Comparison of ENCODE assay signal across 14 cellular contexts in genomic region chr17:77251622-77252021, GRCh38.
DNase-seq lines count a peak whose midpoint lies in the region; TF ChIP-seq lines count a peak whose summit lies in the region.
"Had no signal": no experiment of that assay in that cellular context is flagged by ENCODE, and none has a peak within 500 bp of the region (broad histone marks: within the 10 kb centered on the region; RNA-seq: fewer than 3 reads in every experiment).

No MANE protein-coding gene starts in this region.

- H4K20me1 ChIP-seq in GM23248 (ENCODE audit: insufficient read depth) = no peaks in the 10 kb centered on the region
- H4K20me1 ChIP-seq in osteoblast (ENCODE audit: insufficient read depth, low read length) = no peaks in the 10 kb centered on the region
- H4K20me1 ChIP-seq: BLaER1 treated with 17β-estradiol and CSF1 and Interleukin-3, amounts not matched to agents 10 nM and 100 nM had no signal

- TF ChIP-seq CTCF in brain microvascular endothelial cell (IDR thresholded peaks at IDR 0.05; ENCODE audit: low read depth, low read length, missing control alignments) (no peak), osteoblast (IDR thresholded peaks at IDR 0.05; ENCODE audit: extremely low read depth, low read depth, low read length) (no peak)

- H3K9ac ChIP-seq in GM23248 = peak overlapping the region; percentile 56; the same call in 1 of the 2 replicates
- H3K9ac ChIP-seq: BLaER1 treated with 17β-estradiol and CSF1 and Interleukin-3, amounts not matched to agents 10 nM and 100 nM had no signal

- 83 to 87% methylated on average over 3 of the region's 3 CpGs for WGBS in GM23248 (ENCODE audit: low coverage in 1 of 2, low lambda C conversion rate in 2 of 2, missing lambda C conversion rate in 2 of 2), 2 experiments

- H2AFZ ChIP-seq in GM23248 (no peak overlapping the region; the same call in 1 of the 2 replicates), osteoblast (ENCODE audit: low read length) (no peak overlapping the region)
- H2AFZ ChIP-seq: GM23338 had no signal

- H3K79me2 ChIP-seq in GM23248 (ENCODE audit: insufficient read depth) (no peaks in the 10 kb centered on the region), osteoblast (ENCODE audit: insufficient read depth, low read length) (no peaks in the 10 kb centered on the region)

- H3K9me2 ChIP-seq in GM23248 (ENCODE audit: insufficient read depth) = no peaks in the 10 kb centered on the region

- DNase-seq in GM23248 (no peak), brain microvascular endothelial cell (no peak), osteoblast (ENCODE audit: insufficient read length, low spot score, missing footprints) (no peak), SK-N-DZ (ENCODE audit: low spot score) (no peak), KBM-7 (no peak), activated gamma-delta T cell (lab: John Stamatoyannopoulos, UW) (no peak)
- no peak for DNase-seq in stimulated activated CD4-positive, alpha-beta T cell treated with anti-CD3 and anti-CD28 coated beads, Interleukin-1b, Interleukin-23, amount 100 ng/mL, for 48 hours
- DNase-seq: 8988T; Calu3; CD8-positive, alpha-beta T cell; DND-41; HCEC 1CT had no signal

- peaks cover 14% of the 10 kb centered on the region for H3F3A ChIP-seq in GM23248 (ENCODE audit: insufficient read depth)

- H3K9me3 ChIP-seq in GM23248 (ENCODE audit: low read depth) (no peaks in the 10 kb centered on the region), osteoblast (ENCODE audit: low read depth, low read length) (no peaks in the 10 kb centered on the region)
- H3K9me3 ChIP-seq: BLaER1 treated with 17β-estradiol and CSF1 and Interleukin-3, amounts not matched to agents 10 nM and 100 nM had no signal

- H3K4me2 ChIP-seq in GM23248 (ENCODE audit: unreplicated experiment) (peak overlapping the region; percentile 51), osteoblast (ENCODE audit: insufficient read depth, low read length) (no peak overlapping the region)
- H3K4me2 ChIP-seq: BLaER1 treated with 17β-estradiol and CSF1 and Interleukin-3, amounts not matched to agents 10 nM and 100 nM; GM23338 had no signal

- H3K27me3 ChIP-seq in GM23248 (replicated peaks; ENCODE audit: insufficient read depth) (no peaks in the 10 kb centered on the region), brain microvascular endothelial cell (replicated peaks) (no peaks in the 10 kb centered on the region), osteoblast (ENCODE audit: insufficient read depth, low read length) (no peaks in the 10 kb centered on the region)

- peak overlapping the region; percentile 73 for H3K27ac ChIP-seq in GM23248
- H3K27ac ChIP-seq in brain microvascular endothelial cell = peak overlapping the region; percentile 71
- H3K27ac ChIP-seq in osteoblast (ENCODE audit: low read depth, low read length) = peak overlapping the region; percentile 90
- H3K27ac ChIP-seq: BLaER1 treated with 17β-estradiol and CSF1 and Interleukin-3, amounts not matched to agents 10 nM and 100 nM had no signal

- peaks cover 31% of the 10 kb centered on the region for H3K4me1 ChIP-seq in GM23248 (ENCODE audit: insufficient read depth)
- peaks cover 34% of the 10 kb centered on the region for H3K4me1 ChIP-seq in osteoblast (ENCODE audit: insufficient read depth, low read length)

- H3K36me3 ChIP-seq in GM23248 (ENCODE audit: low read depth) = no peaks in the 10 kb centered on the region
- H3K36me3 ChIP-seq in brain microvascular endothelial cell (replicated peaks) = no peaks in the 10 kb centered on the region
- H3K36me3 ChIP-seq in osteoblast (ENCODE audit: insufficient read depth, low read length) = no peaks in the 10 kb centered on the region
- H3K36me3 ChIP-seq: BLaER1 treated with 17β-estradiol and CSF1 and Interleukin-3, amounts not matched to agents 10 nM and 100 nM had no signal

- in situ Hi-C loops in GM23248 (cut with MboI) (no loop called here), brain microvascular endothelial cell (cut with HindIII; ENCODE audit: low pct_ligation_motif_present, low sequenced_read_pairs) (no loop called here), KBM-7 (cut with MboI; ENCODE audit: low pct_unique_long_range_greater_than_20kb, low sequenced_read_pairs) (loop anchor here (25.0 kb wide), 1 partner anchor 389 kb away; the partner anchor contains the start of gene MGAT5B)

- H3K4me3 ChIP-seq in GM23248 (no peak overlapping the region), brain microvascular endothelial cell (ENCODE audit: low read depth, low read length) (no peak overlapping the region), osteoblast (ENCODE audit: insufficient read depth, low read length) (no peak overlapping the region)
- H3K4me3 ChIP-seq: BLaER1 treated with 17β-estradiol and CSF1 and Interleukin-3, amounts not matched to agents 10 nM and 100 nM; GM23338 had no signal
